ENCODE assay signal across 19 cellular contexts in genomic region chr1:36453600-36454388, GRCh38. TPM values are rescaled to one million over a fixed set of nuclear protein-coding genes. Genes with fewer than 3 reads are reported as not detected.
DNase-seq lines count a peak whose midpoint lies in the region; ATAC-seq, FAIRE-seq and TF ChIP-seq lines count a peak whose summit lies in the region.
"Had no signal": no experiment of that assay in that cellular context is flagged by ENCODE, and none has a peak within 500 bp of the region (broad histone marks: within the 10 kb centered on the region; RNA-seq: fewer than 3 reads in every experiment).

No MANE protein-coding gene starts in this region.

- no peaks in the 10 kb centered on the region for H3K9me3 ChIP-seq in astrocyte (ENCODE audit: insufficient read depth, low read depth, low read length)
- H3K9me3 ChIP-seq in osteoblast (ENCODE audit: low read depth, low read length): no peaks in the 10 kb centered on the region
- H3K9me3 ChIP-seq: BLaER1 treated with 17β-estradiol and CSF1 and Interleukin-3, amounts not matched to agents 10 nM and 100 nM; Peyer's patch had no signal

- H3K27ac Mint-ChIP-seq in activated CD4-positive, alpha-beta memory T cell treated with anti-CD3 and anti-CD28 coated beads, Interleukin-2, amount 10 ng/mL, durations not matched to agents 7 days and 5 days: peak overlapping the region; percentile 10
- no peak overlapping the region for H3K27ac Mint-ChIP-seq in activated CD4-positive, alpha-beta memory T cell treated with anti-CD3 and anti-CD28 coated beads for 36 hours
- H3K27ac Mint-ChIP-seq in astrocyte (ENCODE audit: unreplicated experiment) (peak overlapping the region; percentile 35), HFFc6 (no peak overlapping the region; the same call in 1 of the 2 replicates)

- H2AFZ ChIP-seq in astrocyte (ENCODE audit: low read depth, low read length) (no peak overlapping the region), osteoblast (ENCODE audit: low read length) (no peak overlapping the region)

- no peak overlapping the region for H3K4me3 Mint-ChIP-seq in activated CD4-positive, alpha-beta memory T cell treated with anti-CD3 and anti-CD28 coated beads, Interleukin-2, amount 10 ng/mL, durations not matched to agents 7 days and 5 days
- no peak overlapping the region for H3K4me3 Mint-ChIP-seq in activated CD4-positive, alpha-beta memory T cell treated with anti-CD3 and anti-CD28 coated beads for 36 hours
- H3K4me3 Mint-ChIP-seq in astrocyte (ENCODE audit: unreplicated experiment) (no peak overlapping the region), HFFc6 (no peak overlapping the region)

- ATAC-seq in GM21576 (IDR thresholded peaks at IDR 0.05; ENCODE audit: unreplicated experiment): no peak

- peaks cover 9% of the 10 kb centered on the region for H3K4me1 ChIP-seq in astrocyte (ENCODE audit: insufficient read depth, low read length)
- H3K4me1 ChIP-seq in osteoblast (ENCODE audit: insufficient read depth, low read length): peaks cover 15% of the 10 kb centered on the region
- H3K4me1 ChIP-seq: Peyer's patch had no signal

- H3K27ac ChIP-seq in astrocyte (ENCODE audit: low read depth, low read length) (no peak overlapping the region), osteoblast (ENCODE audit: low read depth, low read length) (no peak overlapping the region)
- H3K27ac ChIP-seq: BLaER1 treated with 17β-estradiol and CSF1 and Interleukin-3, amounts not matched to agents 10 nM and 100 nM; Peyer's patch had no signal

- H3K27me3 ChIP-seq in astrocyte (ENCODE audit: insufficient read depth, low read length): no peaks in the 10 kb centered on the region
- no peaks in the 10 kb centered on the region for H3K27me3 ChIP-seq in osteoblast (ENCODE audit: insufficient read depth, low read length)
- H3K27me3 ChIP-seq: Peyer's patch had no signal

- H3K9me3 Mint-ChIP-seq in activated CD4-positive, alpha-beta memory T cell treated with anti-CD3 and anti-CD28 coated beads, Interleukin-2, amount 10 ng/mL, durations not matched to agents 7 days and 5 days: no peaks in the 10 kb centered on the region
- no peaks in the 10 kb centered on the region for H3K9me3 Mint-ChIP-seq in activated CD4-positive, alpha-beta memory T cell treated with anti-CD3 and anti-CD28 coated beads for 36 hours
- H3K9me3 Mint-ChIP-seq in astrocyte (ENCODE audit: unreplicated experiment) (peaks cover 2% of the 10 kb centered on the region), HFFc6 (no peaks in the 10 kb centered on the region)

- POLR2A ChIA-PET in activated CD4-positive, alpha-beta memory T cell treated with anti-CD3 and anti-CD28 coated beads, Interleukin-2, amount 10 ng/mL, durations not matched to agents 7 days and 5 days (lab: Charles Lee): interaction anchor here (0.8 to 3.3 kb wide), 3 partner anchors 10 to 19 kb away, joined by 3 to 21 read pairs (median 4); partner anchors contain the start of gene MRPS15
- POLR2A ChIA-PET in activated CD4-positive, alpha-beta memory T cell treated with anti-CD3 and anti-CD28 coated beads for 36 hours (lab: Charles Lee): interaction anchor here (0.6 kb wide), 1 partner anchor 248 kb away, joined by 4 read pairs; no protein-coding TSS in a partner anchor

- peaks cover 37% of the 10 kb centered on the region for H3K36me3 Mint-ChIP-seq in activated CD4-positive, alpha-beta memory T cell treated with anti-CD3 and anti-CD28 coated beads, Interleukin-2, amount 10 ng/mL, durations not matched to agents 7 days and 5 days (ENCODE audit: low read depth)
- H3K36me3 Mint-ChIP-seq in activated CD4-positive, alpha-beta memory T cell treated with anti-CD3 and anti-CD28 coated beads for 36 hours: peaks cover 24% of the 10 kb centered on the region
- H3K36me3 Mint-ChIP-seq in astrocyte (ENCODE audit: low read depth, unreplicated experiment) (peaks cover 9% of the 10 kb centered on the region), HFFc6 (ENCODE audit: low read depth) (peaks cover 13% of the 10 kb centered on the region)

- no peak for DNase-seq in activated CD4-positive, alpha-beta memory T cell treated with anti-CD3 and anti-CD28 coated beads, Interleukin-2, amount 10 ng/mL, durations not matched to agents 7 days and 5 days
- DNase-seq in activated CD4-positive, alpha-beta memory T cell treated with anti-CD3 and anti-CD28 coated beads for 36 hours: no peak
- DNase-seq in OCI-M1 (lab: John Stamatoyannopoulos, UW): peak; percentile 43
- no peak for DNase-seq in astrocyte (ENCODE audit: low read depth)
- peak; percentile 38 for DNase-seq in osteoblast (ENCODE audit: insufficient read length, low spot score, missing footprints)
- no peak for DNase-seq in HFFc6
- no peak for DNase-seq in stimulated activated CD4-positive, alpha-beta T cell treated with anti-CD3 and anti-CD28 coated beads, Interleukin-2, amount 100 ng/mL, for 48 hours
- DNase-seq: 8988T, DMS79, Karpas-422, NCI-H187 treated with DMSO at 0.1 percent for 48 hours, NCI-H446 treated with DMSO at 0.1 percent for 48 hours, Peyer's patch, Right ventricle myocardium superior had no signal

- H3K4me2 ChIP-seq in astrocyte (ENCODE audit: low read length) (no peak overlapping the region), osteoblast (ENCODE audit: insufficient read depth, low read length) (no peak overlapping the region)
- H3K4me2 ChIP-seq: BLaER1 treated with 17β-estradiol and CSF1 and Interleukin-3, amounts not matched to agents 10 nM and 100 nM had no signal

- H3K79me2 ChIP-seq in astrocyte (ENCODE audit: insufficient read depth, low read length) (no peaks in the 10 kb centered on the region), osteoblast (ENCODE audit: insufficient read depth, low read length) (peaks cover 5% of the 10 kb centered on the region)

- no peak overlapping the region for H3K4me3 ChIP-seq in astrocyte (ENCODE audit: insufficient read depth, low read depth, low read length)
- H3K4me3 ChIP-seq in osteoblast (ENCODE audit: insufficient read depth, low read length): no peak overlapping the region
- H3K4me3 ChIP-seq: BLaER1 treated with 17β-estradiol and CSF1 and Interleukin-3, amounts not matched to agents 10 nM and 100 nM; Peyer's patch had no signal

- H3K4me1 Mint-ChIP-seq in activated CD4-positive, alpha-beta memory T cell treated with anti-CD3 and anti-CD28 coated beads, Interleukin-2, amount 10 ng/mL, durations not matched to agents 7 days and 5 days: peaks cover 56% of the 10 kb centered on the region
- peaks cover 31% of the 10 kb centered on the region for H3K4me1 Mint-ChIP-seq in activated CD4-positive, alpha-beta memory T cell treated with anti-CD3 and anti-CD28 coated beads for 36 hours (ENCODE audit: low read depth)
- H3K4me1 Mint-ChIP-seq in astrocyte (ENCODE audit: low read depth, unreplicated experiment): peaks cover 10% of the 10 kb centered on the region
- H3K4me1 Mint-ChIP-seq in HFFc6 (ENCODE audit: low read depth): peaks cover 27% of the 10 kb centered on the region

- no peaks in the 10 kb centered on the region for H3K27me3 Mint-ChIP-seq in activated CD4-positive, alpha-beta memory T cell treated with anti-CD3 and anti-CD28 coated beads, Interleukin-2, amount 10 ng/mL, durations not matched to agents 7 days and 5 days
- no peaks in the 10 kb centered on the region for H3K27me3 Mint-ChIP-seq in activated CD4-positive, alpha-beta memory T cell treated with anti-CD3 and anti-CD28 coated beads for 36 hours
- H3K27me3 Mint-ChIP-seq in astrocyte (ENCODE audit: low read depth, unreplicated experiment) (no peaks in the 10 kb centered on the region), HFFc6 (ENCODE audit: insufficient read depth) (peaks cover 5% of the 10 kb centered on the region)

- FAIRE-seq in astrocyte (lab: Jason Lieb, UNC): no peak
- FAIRE-seq: G401.6, GM12892 had no signal

- no peak overlapping the region for H3K9ac ChIP-seq in astrocyte (ENCODE audit: low read length)
- H3K9ac ChIP-seq: BLaER1 treated with 17β-estradiol and CSF1 and Interleukin-3, amounts not matched to agents 10 nM and 100 nM had no signal

- TF ChIP-seq CTCF in astrocyte (IDR thresholded peaks at IDR 0.05; ENCODE audit: insufficient read depth, low read depth, low read length) (no peak), osteoblast (IDR thresholded peaks at IDR 0.05; ENCODE audit: extremely low read depth, low read depth, low read length) (no peak), HFFc6 (IDR thresholded peaks at IDR 0.05) (no peak)

- H3K36me3 ChIP-seq in astrocyte (ENCODE audit: insufficient read depth, low read length) (peaks cover 29% of the 10 kb centered on the region), osteoblast (ENCODE audit: insufficient read depth, low read length) (peaks cover 28% of the 10 kb centered on the region)

- intact Hi-C loops in activated CD4-positive, alpha-beta memory T cell treated with anti-CD3 and anti-CD28 coated beads for 36 hours (cut with micrococcal nuclease): loop anchor here (5.0 kb wide), 1 partner anchor 231 kb away; the partner anchor contains the start of gene THRAP3

- H4K20me1 ChIP-seq in astrocyte (ENCODE audit: insufficient read depth, low read length) (no peaks in the 10 kb centered on the region), osteoblast (ENCODE audit: insufficient read depth, low read length) (no peaks in the 10 kb centered on the region)

- CTCF ChIA-PET in activated CD4-positive, alpha-beta memory T cell treated with anti-CD3 and anti-CD28 coated beads, Interleukin-2, amount 10 ng/mL, durations not matched to agents 7 days and 5 days (lab: Charles Lee): interaction anchor here (0.9 kb wide), 1 partner anchor 43 kb away, joined by 3 read pairs; no protein-coding TSS in a partner anchor
- CTCF ChIA-PET in activated CD4-positive, alpha-beta memory T cell treated with anti-CD3 and anti-CD28 coated beads for 36 hours (lab: Charles Lee): no interaction called here

RNA-seq across cellular contexts. Expression of gene OSCP1, which starts 3.5 kb away (rescaled TPM):
- total RNA-seq in activated CD4-positive, alpha-beta memory T cell treated with anti-CD3 and anti-CD28 coated beads, Interleukin-2, amount 10 ng/mL, durations not matched to agents 7 days and 5 days: 1 to 10 TPM; 1.3 to 1.7 TPM
- 1 to 10 TPM; 1.8 to 2.7 TPM for total RNA-seq in activated CD4-positive, alpha-beta memory T cell treated with anti-CD3 and anti-CD28 coated beads for 36 hours
- total RNA-seq in astrocyte (4.2 and 6.3 TPM in 2 replicates), osteoblast (14.5 and 15.6 TPM in 2 replicates)
- total RNA-seq in HFFc6 (2021; fragmentation: NEBNext Ultra II Directional; extraction: Animal tissue kit (Norgen Biotek cat#: 25700)): 10 to 100 TPM in 1 of 6 experiments, 1 to 10 TPM in 5; 6.0 to 11.0 (median 7.2) TPM

RNA-seq across cellular contexts. Expression of gene MRPS15, which starts 10.4 kb away (rescaled TPM):
- total RNA-seq in activated CD4-positive, alpha-beta memory T cell treated with anti-CD3 and anti-CD28 coated beads, Interleukin-2, amount 10 ng/mL, durations not matched to agents 7 days and 5 days: 10 to 100 TPM; 92.3 to 99.9 TPM
- 100 to 1,000 TPM; 113 to 115 TPM for total RNA-seq in activated CD4-positive, alpha-beta memory T cell treated with anti-CD3 and anti-CD28 coated beads for 36 hours
- total RNA-seq in astrocyte (66.0 and 70.9 TPM in 2 replicates), osteoblast (77.1 and 77.2 TPM in 2 replicates)
- 10 to 100 TPM; 74.1 to 96.1 (median 88.4) TPM for total RNA-seq in HFFc6 (2021; fragmentation: NEBNext Ultra II Directional; extraction: Animal tissue kit (Norgen Biotek cat#: 25700))

RNA-seq across cellular contexts. Expression of gene CSF3R, which starts 28.9 kb away (rescaled TPM):
- under 1 TPM; 0.43 TPM for total RNA-seq in activated CD4-positive, alpha-beta memory T cell treated with anti-CD3 and anti-CD28 coated beads, Interleukin-2, amount 10 ng/mL, durations not matched to agents 7 days and 5 days
- total RNA-seq in activated CD4-positive, alpha-beta memory T cell treated with anti-CD3 and anti-CD28 coated beads for 36 hours: not detected
- total RNA-seq in astrocyte: 0.20 and 0.22 TPM in 2 replicates
- total RNA-seq in osteoblast: not detected in 2 replicates
- not detected for total RNA-seq in HFFc6 (2021; fragmentation: NEBNext Ultra II Directional; extraction: Animal tissue kit (Norgen Biotek cat#: 25700))
- total RNA-seq: H4 had no signal

RNA-seq across cellular contexts. Expression of gene LSM10, which starts 56.1 kb away (rescaled TPM):
- 10 to 100 TPM; 41.4 TPM for total RNA-seq in activated CD4-positive, alpha-beta memory T cell treated with anti-CD3 and anti-CD28 coated beads, Interleukin-2, amount 10 ng/mL, durations not matched to agents 7 days and 5 days
- 10 to 100 TPM; 46.0 to 47.0 TPM for total RNA-seq in activated CD4-positive, alpha-beta memory T cell treated with anti-CD3 and anti-CD28 coated beads for 36 hours
- 48.9 and 53.5 TPM in 2 replicates for total RNA-seq in astrocyte
- 4.4 and 6.2 TPM in 2 replicates for total RNA-seq in osteoblast
- total RNA-seq in HFFc6 (2021; fragmentation: NEBNext Ultra II Directional; extraction: Animal tissue kit (Norgen Biotek cat#: 25700)): 10 to 100 TPM; 44.6 to 58.7 (median 49.6) TPM

Comparison
In these comparisons a context has a peak if more than half of its experiments do, and no peak if none do; other contexts are left out.
1. H3K27ac Mint-ChIP-seq: peak in activated CD4-positive, alpha-beta memory T cell treated with anti-CD3 and anti-CD28 coated beads, Interleukin-2, amount 10 ng/mL, durations not matched to agents 7 days and 5 days (single experiment) and astrocyte (single experiment); none in activated CD4-positive, alpha-beta memory T cell treated with anti-CD3 and anti-CD28 coated beads for 36 hours (single experiment) and HFFc6 (single experiment).
2. DNase-seq: peak in OCI-M1 (single experiment) and osteoblast (single experiment); none in activated CD4-positive, alpha-beta memory T cell treated with anti-CD3 and anti-CD28 coated beads, Interleukin-2, amount 10 ng/mL, durations not matched to agents 7 days and 5 days (single experiment), activated CD4-positive, alpha-beta memory T cell treated with anti-CD3 and anti-CD28 coated beads for 36 hours (single experiment), astrocyte (single experiment), HFFc6 (single experiment) and stimulated activated CD4-positive, alpha-beta T cell treated with anti-CD3 and anti-CD28 coated beads, Interleukin-2, amount 100 ng/mL, for 48 hours (0 of 2).